8 cellular contexts compared by ENCODE assay signal in the genomic region with DNA sequence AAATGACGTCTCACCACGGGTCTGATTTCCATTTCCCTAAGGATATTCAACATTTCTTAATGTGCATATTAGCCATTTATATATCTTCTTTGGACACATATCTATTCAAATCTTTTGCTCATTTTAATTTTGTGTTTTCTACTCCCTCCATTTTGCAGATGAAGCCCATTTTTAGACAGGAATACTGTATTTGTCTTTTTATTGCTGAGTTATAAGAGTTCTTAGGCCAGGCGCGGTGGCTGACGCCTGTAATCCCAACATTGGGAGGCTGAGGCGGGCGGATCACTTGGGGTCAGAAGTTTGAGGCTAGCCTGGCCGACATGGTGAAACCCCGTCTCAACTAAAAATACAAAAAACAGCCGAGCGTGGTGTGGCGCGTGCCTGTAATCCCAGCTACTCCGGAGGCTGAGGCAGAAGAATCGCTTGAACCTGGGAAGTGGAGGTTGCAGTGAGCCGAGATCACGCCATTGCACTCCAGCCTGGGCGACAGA. TPM values are rescaled to one million over a fixed set of nuclear protein-coding genes. Genes with fewer than 3 reads are reported as not detected.
DNase-seq lines count a peak whose midpoint lies in the region; ATAC-seq, FAIRE-seq and TF ChIP-seq lines count a peak whose summit lies in the region.
"Not testable (repeated sequence)": the region's sequence is repeated elsewhere in the genome, so short reads cannot be mapped to it uniquely, and the experiment has no call there.

No MANE protein-coding gene starts in this region.

- not testable (repeated sequence) for H4K20me1 ChIP-seq in endothelial cell of umbilical vein (replicated peaks; ENCODE audit: control insufficient read depth, extremely low read depth, insufficient read depth, low read length)

- H3K9ac ChIP-seq in endothelial cell of umbilical vein (replicated peaks; ENCODE audit: extremely low read depth, insufficient read depth, low read length), result peak overlapping the region; percentile 99

- intact Hi-C loops in activated naive CD4-positive, alpha-beta T cell treated with anti-CD3 and anti-CD28 coated beads for 36 hours (cut with micrococcal nuclease), result loop anchor here (1.0 to 5.0 kb wide), 5 partner anchors 171 to 459 kb away; partner anchors contain the start of genes ATP5MG, RPS25, SLC37A4 and TRAPPC4
- intact Hi-C loops in endothelial cell of umbilical vein (cut with micrococcal nuclease), result loop anchor here (1.0 to 2.0 kb wide), 2 partner anchors 41 to 171 kb away; partner anchors contain the start of gene ATP5MG
- intact Hi-C loops in prostate gland (cut with DNase I); uterus (cut with DNase I; ENCODE audit: low total_unique reads): not testable (repeated sequence)

- not testable (repeated sequence) for H3K36me3 ChIP-seq in endothelial cell of umbilical vein (ENCODE audit: control insufficient read depth in 2 of 2, extremely low read depth in 1 of 2, insufficient read depth in 2 of 2, low read length in 2 of 2); prostate gland; uterus

- CTCF ChIA-PET in activated naive CD4-positive, alpha-beta T cell treated with anti-CD3 and anti-CD28 coated beads for 36 hours (lab: Charles Lee); endothelial cell of umbilical vein (lab: Charles Lee): not testable (repeated sequence)

- DNase-seq in RPMI8226, result peak; percentile 17
- DNase-seq in activated naive CD4-positive, alpha-beta T cell treated with anti-CD3 and anti-CD28 coated beads for 36 hours, result peak; percentile 24
- DNase-seq in endothelial cell of umbilical vein (ENCODE audit: low read depth, low spot score), result peak; percentile 30
- DNase-seq in left kidney (ENCODE audit: low read depth, low spot score), result peak; percentile 41
- DNase-seq in prostate gland (ENCODE audit: low spot score), result not testable (repeated sequence)
- DNase-seq in uterus, result peak; percentile 27 to 39

- H3K4me1 Mint-ChIP-seq in activated naive CD4-positive, alpha-beta T cell treated with anti-CD3 and anti-CD28 coated beads for 36 hours (ENCODE audit: low read depth), result peaks cover 47% of the 10 kb centered on the region

- not testable (repeated sequence) for H3K9me3 ChIP-seq in endothelial cell of umbilical vein (replicated peaks; ENCODE audit: control insufficient read depth, insufficient read depth, low read length); prostate gland; uterus

- not testable (repeated sequence) for H3K9me1 ChIP-seq in endothelial cell of umbilical vein (replicated peaks; ENCODE audit: control insufficient read depth, extremely low read depth, insufficient read depth, low read length)

- H2AFZ ChIP-seq in endothelial cell of umbilical vein (ENCODE audit: low read depth, low read length), result peak overlapping the region; percentile 77

- not testable (repeated sequence) for BruUV-seq in endothelial cell of umbilical vein (replicated peaks; lab: Mats Ljungman, UMichigan)

- dilution Hi-C loops in endothelial cell of umbilical vein (cut with MboI; ENCODE audit: extremely low pct_ligation_motif_present, low sequenced_read_pairs), result not testable (repeated sequence)

- 11% methylated on average over 18 of the region's 18 CpGs for WGBS in prostate gland

- peaks cover 19% of the 10 kb centered on the region for H3K4me1 ChIP-seq in endothelial cell of umbilical vein (ENCODE audit: control insufficient read depth, extremely low read depth, insufficient read depth, low read length)
- not testable (repeated sequence) for H3K4me1 ChIP-seq in prostate gland (replicated peaks)
- H3K4me1 ChIP-seq in uterus, result peaks cover 0 to 16% of the 10 kb centered on the region in 2 donors

- peaks cover 43% of the 10 kb centered on the region for H3K79me2 ChIP-seq in endothelial cell of umbilical vein (ENCODE audit: control insufficient read depth, insufficient read depth, low read length)

- not testable (repeated sequence) for TF ChIP-seq POLR2A in endothelial cell of umbilical vein (IDR thresholded peaks at IDR 0.05; ENCODE audit: low read depth, low read length); prostate gland (IDR thresholded peaks at IDR 0.05); uterus (IDR thresholded peaks at IDR 0.05)

- FAIRE-seq in endothelial cell of umbilical vein (lab: Jason Lieb, UNC), result not testable (repeated sequence)

- peak overlapping the region; percentile 91 for H3K4me3 Mint-ChIP-seq in activated naive CD4-positive, alpha-beta T cell treated with anti-CD3 and anti-CD28 coated beads for 36 hours

- H3K27ac ChIP-seq in endothelial cell of umbilical vein (ENCODE audit: insufficient read depth, low read depth, low read length) (peak overlapping the region; percentile 60), prostate gland (peak overlapping the region; percentile 97 to 99), uterus (peak overlapping the region; percentile 95 to 96)

- H3K4me2 ChIP-seq in endothelial cell of umbilical vein (ENCODE audit: insufficient read depth, low read length), result peak overlapping the region; percentile 76

- peak overlapping the region; percentile 94 for H3K27ac Mint-ChIP-seq in activated naive CD4-positive, alpha-beta T cell treated with anti-CD3 and anti-CD28 coated beads for 36 hours

- not testable (repeated sequence) for H3K27me3 Mint-ChIP-seq in activated naive CD4-positive, alpha-beta T cell treated with anti-CD3 and anti-CD28 coated beads for 36 hours (ENCODE audit: low read depth)

- ATAC-seq in HG03175 (IDR thresholded peaks at IDR 0.05; ENCODE audit: unreplicated experiment), result peak; percentile 8

- H3K36me3 Mint-ChIP-seq in activated naive CD4-positive, alpha-beta T cell treated with anti-CD3 and anti-CD28 coated beads for 36 hours (ENCODE audit: low read depth), result peaks cover 15% of the 10 kb centered on the region

- H3K9me3 Mint-ChIP-seq in activated naive CD4-positive, alpha-beta T cell treated with anti-CD3 and anti-CD28 coated beads for 36 hours, result not testable (repeated sequence)

- not testable (repeated sequence) for TF ChIP-seq CTCF in endothelial cell of umbilical vein (IDR thresholded peaks at IDR 0.05; ENCODE audit: extremely low read depth in 1 of 2, insufficient read depth in 1 of 2, low read depth in 1 of 2, low read length in 2 of 2); prostate gland (IDR thresholded peaks at IDR 0.05); uterus (IDR thresholded peaks at IDR 0.05)

- H3K27me3 ChIP-seq in endothelial cell of umbilical vein (ENCODE audit: control insufficient read depth in 2 of 2, insufficient read depth in 2 of 2, low read length in 2 of 2); prostate gland (replicated peaks; ENCODE audit: insufficient read depth); uterus: not testable (repeated sequence)

- POLR2A ChIA-PET in endothelial cell of umbilical vein (lab: Charles Lee), result interaction anchor here (0.9 kb wide), 1 partner anchor 49 kb away, joined by 4 read pairs; no protein-coding TSS in a partner anchor

- H3K4me3 ChIP-seq in GM08714 (ENCODE audit: low read length), result peak overlapping the region; percentile 75
- peak overlapping the region; percentile 36 to 99 (median 90) for H3K4me3 ChIP-seq in endothelial cell of umbilical vein (replicated peaks in 1 of 3; ENCODE audit: insufficient read depth in 1 of 3, low read depth in 1 of 3, low read length in 3 of 3)
- H3K4me3 ChIP-seq in prostate gland, result peak overlapping the region; percentile 91 to 92
- peak overlapping the region; percentile 71 to 97 for H3K4me3 ChIP-seq in uterus

RNA-seq across cellular contexts. Expression of gene ARCN1, which starts 0.6 kb away (rescaled TPM):
- total RNA-seq in activated naive CD4-positive, alpha-beta T cell treated with anti-CD3 and anti-CD28 coated beads for 36 hours, result 100 to 1,000 TPM; 159 to 174 TPM
- total RNA-seq in endothelial cell of umbilical vein (168 and 172 TPM in 2 replicates), prostate gland (100 to 1,000 TPM; 108 to 132 TPM), uterus (100 to 1,000 TPM in 2 of 4 donors, 10 to 100 TPM in 2; 55.3 to 154 (median 112) TPM)
- polyA plus RNA-seq in endothelial cell of umbilical vein, result 180 and 188 TPM in 2 replicates
- 184 and 190 TPM in 2 replicates for polyA plus RNA-seq in endothelial cell of umbilical vein (2011; cell fraction: cytosol; rRNA removed)
- 83.4 and 98.1 TPM in 2 replicates for polyA plus RNA-seq in endothelial cell of umbilical vein (2011; cell fraction: nucleus; rRNA removed)
- 138 and 176 TPM in 2 replicates for polyA plus RNA-seq in endothelial cell of umbilical vein (2012)
- polyA minus RNA-seq in endothelial cell of umbilical vein, result 185 and 191 TPM in 2 replicates
- 49.5 TPM for polyA minus RNA-seq in endothelial cell of umbilical vein (2011; cell fraction: cytosol; rRNA and poly(A)+ RNA removed)
- 38.0 and 59.9 TPM in 2 replicates for polyA minus RNA-seq in endothelial cell of umbilical vein (2011; cell fraction: nucleus; rRNA and poly(A)+ RNA removed)

RNA-seq across cellular contexts. Expression of gene IFT46, which starts 5.9 kb away (rescaled TPM):
- total RNA-seq in activated naive CD4-positive, alpha-beta T cell treated with anti-CD3 and anti-CD28 coated beads for 36 hours, result 10 to 100 TPM; 18.1 to 20.0 TPM
- 16.7 and 17.0 TPM in 2 replicates for total RNA-seq in endothelial cell of umbilical vein
- polyA plus RNA-seq in endothelial cell of umbilical vein, result 26.5 and 28.7 TPM in 2 replicates
- polyA plus RNA-seq in endothelial cell of umbilical vein (2011; cell fraction: cytosol; rRNA removed), result 30.0 and 32.2 TPM in 2 replicates
- 31.6 and 32.7 TPM in 2 replicates for polyA plus RNA-seq in endothelial cell of umbilical vein (2011; cell fraction: nucleus; rRNA removed)
- 21.6 and 26.2 TPM in 2 replicates for polyA plus RNA-seq in endothelial cell of umbilical vein (2012)
- 24.4 and 30.5 TPM in 2 replicates for polyA minus RNA-seq in endothelial cell of umbilical vein
- polyA minus RNA-seq in endothelial cell of umbilical vein (2011; cell fraction: cytosol; rRNA and poly(A)+ RNA removed), result 9.1 TPM
- 7.5 and 11.7 TPM in 2 replicates for polyA minus RNA-seq in endothelial cell of umbilical vein (2011; cell fraction: nucleus; rRNA and poly(A)+ RNA removed)
- 10 to 100 TPM; 38.9 to 48.4 TPM for total RNA-seq in prostate gland
- 10 to 100 TPM; 37.4 to 73.5 (median 58.7) TPM for total RNA-seq in uterus

RNA-seq across cellular contexts. Expression of gene PHLDB1, which starts 35.8 kb away (rescaled TPM):
- 1 to 10 TPM; 2.0 TPM for total RNA-seq in activated naive CD4-positive, alpha-beta T cell treated with anti-CD3 and anti-CD28 coated beads for 36 hours
- total RNA-seq in endothelial cell of umbilical vein (183 and 227 TPM in 2 replicates), prostate gland (100 to 1,000 TPM in 1 of 2 donors, 10 to 100 TPM in 1; 74.5 to 113 TPM), uterus (100 to 1,000 TPM in 3 of 4 donors, 10 to 100 TPM in 1; 53.5 to 517 (median 287) TPM)
- polyA plus RNA-seq in endothelial cell of umbilical vein, result 99.7 and 109 TPM in 2 replicates
- 69.9 and 75.8 TPM in 2 replicates for polyA plus RNA-seq in endothelial cell of umbilical vein (2011; cell fraction: cytosol; rRNA removed)
- polyA plus RNA-seq in endothelial cell of umbilical vein (2011; cell fraction: nucleus; rRNA removed), result 320 and 340 TPM in 2 replicates
- polyA plus RNA-seq in endothelial cell of umbilical vein (2012), result 99.4 and 105 TPM in 2 replicates
- polyA minus RNA-seq in endothelial cell of umbilical vein, result 149 and 151 TPM in 2 replicates
- 4.6 TPM for polyA minus RNA-seq in endothelial cell of umbilical vein (2011; cell fraction: cytosol; rRNA and poly(A)+ RNA removed)
- 155 and 169 TPM in 2 replicates for polyA minus RNA-seq in endothelial cell of umbilical vein (2011; cell fraction: nucleus; rRNA and poly(A)+ RNA removed)

RNA-seq across cellular contexts. Expression of gene TMEM25, which starts 40.6 kb away (rescaled TPM):
- 10 to 100 TPM; 13.3 to 14.1 TPM for total RNA-seq in activated naive CD4-positive, alpha-beta T cell treated with anti-CD3 and anti-CD28 coated beads for 36 hours
- total RNA-seq in endothelial cell of umbilical vein (18.9 and 20.4 TPM in 2 replicates), prostate gland (10 to 100 TPM; 52.4 to 64.2 TPM), uterus (10 to 100 TPM in 3 of 4 donors, 1 to 10 TPM in 1; 6.1 to 26.8 (median 15.8) TPM)
- 34.6 and 42.3 TPM in 2 replicates for polyA plus RNA-seq in endothelial cell of umbilical vein
- polyA plus RNA-seq in endothelial cell of umbilical vein (2011; cell fraction: cytosol; rRNA removed), result 24.6 and 29.6 TPM in 2 replicates
- polyA plus RNA-seq in endothelial cell of umbilical vein (2011; cell fraction: nucleus; rRNA removed), result 52.0 and 52.3 TPM in 2 replicates
- 15.3 and 19.7 TPM in 2 replicates for polyA plus RNA-seq in endothelial cell of umbilical vein (2012)
- 31.0 and 41.1 TPM in 2 replicates for polyA minus RNA-seq in endothelial cell of umbilical vein
- not detected for polyA minus RNA-seq in endothelial cell of umbilical vein (2011; cell fraction: cytosol; rRNA and poly(A)+ RNA removed)
- 25.1 and 26.5 TPM in 2 replicates for polyA minus RNA-seq in endothelial cell of umbilical vein (2011; cell fraction: nucleus; rRNA and poly(A)+ RNA removed)

RNA-seq across cellular contexts. Expression of gene TTC36, which starts 44.4 kb away (rescaled TPM):
- total RNA-seq in activated naive CD4-positive, alpha-beta T cell treated with anti-CD3 and anti-CD28 coated beads for 36 hours, result not detected
- total RNA-seq in endothelial cell of umbilical vein (0.60 and 1.1 TPM in 2 replicates), prostate gland (1 to 10 TPM; 3.1 to 7.7 TPM), uterus (1 to 10 TPM in 1 of 4 donors, not detected in 3; 1.8 TPM)
- 0.29 TPM in 1 of 2 replicates, not detected in the other for polyA plus RNA-seq in endothelial cell of umbilical vein
- polyA plus RNA-seq in endothelial cell of umbilical vein (2011; cell fraction: cytosol; rRNA removed), result 0.08 TPM in 1 of 2 replicates, not detected in the other
- 0.18 TPM in 1 of 2 replicates, not detected in the other for polyA plus RNA-seq in endothelial cell of umbilical vein (2011; cell fraction: nucleus; rRNA removed)
- polyA plus RNA-seq in endothelial cell of umbilical vein (2012), result not detected in 2 replicates
- polyA minus RNA-seq in endothelial cell of umbilical vein, result 0.32 TPM in 1 of 2 replicates, not detected in the other
- polyA minus RNA-seq in endothelial cell of umbilical vein (2011; cell fraction: cytosol; rRNA and poly(A)+ RNA removed), result not detected
- 0.72 TPM in 2 replicates for polyA minus RNA-seq in endothelial cell of umbilical vein (2011; cell fraction: nucleus; rRNA and poly(A)+ RNA removed)

Comparison
In these comparisons a context has a peak if more than half of its experiments do, and no peak if none do; other contexts are left out.
1. RNA of gene PHLDB1, which starts 35.8 kb away (total RNA-seq): 53.5 to 517 TPM in uterus, 183 to 227 TPM in endothelial cell of umbilical vein and 74.5 to 113 TPM in prostate gland; 2.0 TPM in activated naive CD4-positive, alpha-beta T cell treated with anti-CD3 and anti-CD28 coated beads for 36 hours; every median in the first group is over 10 times any median in the second.
2. Peak in every context shown above with its lines, with median percentiles within 50 percentile points of each other: H3K4me3 ChIP-seq and H3K27ac ChIP-seq.